In genomic region chr10:110430369-110431273, GRCh38 we compare ENCODE assay signal across 19 cellular contexts.
DNase-seq lines count a peak whose midpoint lies in the region; ATAC-seq, FAIRE-seq and TF ChIP-seq lines count a peak whose summit lies in the region.
"Had no signal": no experiment of that assay in that cellular context is flagged by ENCODE, and none has a peak within 500 bp of the region (broad histone marks: within the 10 kb centered on the region; RNA-seq: fewer than 3 reads in every experiment).

No MANE protein-coding gene starts in this region.

- no peaks in the 10 kb centered on the region for H3K9me2 ChIP-seq in GM23338 (ENCODE audit: insufficient read depth)

- H3K9me3 ChIP-seq in BLaER1 (no peaks in the 10 kb centered on the region), K562 (replicated peaks; ENCODE audit: control insufficient read depth, insufficient read depth, low read depth, low read length) (no peaks in the 10 kb centered on the region), right lobe of liver (no peaks in the 10 kb centered on the region), thyroid gland (no peaks in the 10 kb centered on the region)
- H3K9me3 ChIP-seq: BE2C, esophagus muscularis mucosa had no signal

- H2AFZ ChIP-seq in GM23338 (peak overlapping the region; percentile 23; the same call in 1 of the 2 replicates), K562 (ENCODE audit: low read depth, low read length) (no peak overlapping the region)

- CTCF ChIA-PET in K562 (lab: Yijun Ruan, JAX; ENCODE audit: low intra/inter-chr PET ratio) = no interaction called here

- peaks cover 17% of the 10 kb centered on the region for H3K4me1 Mint-ChIP-seq in GM23338

- no peaks in the 10 kb centered on the region for H3K36me3 ChIP-seq in BLaER1
- H3K36me3 ChIP-seq in GM23338 (ENCODE audit: insufficient read depth) = no peaks in the 10 kb centered on the region
- H3K36me3 ChIP-seq in K562 (ENCODE audit: control insufficient read depth, insufficient read depth, low read length) = no peaks in the 10 kb centered on the region
- H3K36me3 ChIP-seq in right lobe of liver = no peaks in the 10 kb centered on the region
- no peaks in the 10 kb centered on the region for H3K36me3 ChIP-seq in thyroid gland
- H3K36me3 ChIP-seq: BE2C, esophagus muscularis mucosa had no signal

- no peaks in the 10 kb centered on the region for H3K9me3 Mint-ChIP-seq in GM23338

- no peak overlapping the region for H3K4me3 Mint-ChIP-seq in GM23338
- H3K4me3 Mint-ChIP-seq: activated CD8-positive, alpha-beta T cell treated with anti-CD3 and anti-CD28 coated beads for 36 hours; naive B cell had no signal

- no peaks in the 10 kb centered on the region for H3K36me3 Mint-ChIP-seq in GM23338 (ENCODE audit: low read depth)
- H3K36me3 Mint-ChIP-seq: naive B cell had no signal

- H3K9me1 ChIP-seq in K562 (ENCODE audit: control insufficient read depth, insufficient read depth, low read length) = no peaks in the 10 kb centered on the region

- in situ Hi-C loops in K562 (cut with MboI) = no loop called here

- DNase-seq in GM23338 (ENCODE audit: low spot score) (no peak), K562 (ENCODE audit: extremely low read depth in 1 of 4, low spot score in 3 of 4) (no peak), right lobe of liver (no peak), NCI-H1930 (lab: John Stamatoyannopoulos, UW) (no peak), thyroid gland (no peak)
- no peak for DNase-seq in stimulated activated CD4-positive, alpha-beta T cell treated with anti-CD3 and anti-CD28 coated beads, Interleukin-2, amount 100 ng/mL, for 48 hours
- DNase-seq: activated CD8-positive, alpha-beta T cell treated with anti-CD3 and anti-CD28 coated beads for 36 hours; BE2C; DMS79; left cardiac atrium; MM.1S; naive B cell; NCI-H2029; NCI-H510A treated with DMSO at 0.1 percent for 48 hours; stimulated activated CD4-positive, alpha-beta T cell treated with anti-CD3 and anti-CD28 coated beads, Interleukin-15, amount 100 ng/mL, for 24 hours had no signal

- no peak overlapping the region for H3K4me3 ChIP-seq in BLaER1
- H3K4me3 ChIP-seq in GM23338 = no peak overlapping the region
- H3K4me3 ChIP-seq in K562 = no peak overlapping the region
- H3K4me3 ChIP-seq in right lobe of liver = no peak overlapping the region
- H3K4me3 ChIP-seq in thyroid gland (replicated peaks in 1 of 3) = no peak overlapping the region
- H3K4me3 ChIP-seq: esophagus muscularis mucosa had no signal

- POLR2A ChIA-PET in K562 (lab: Yijun Ruan, JAX) = interaction anchor here (0.9 kb wide), 1 partner anchor 13 kb away, joined by 4 read pairs; no protein-coding TSS in a partner anchor

- no TSS peak for BruUV-seq in K562 (replicated peaks; lab: Mats Ljungman, UMichigan)

- H3K79me2 ChIP-seq in GM23338 (replicated peaks; ENCODE audit: insufficient read depth) (no peaks in the 10 kb centered on the region), K562 (ENCODE audit: control insufficient read depth, insufficient read depth, low read length) (no peaks in the 10 kb centered on the region)

- H3K9ac ChIP-seq in BLaER1 = no peak overlapping the region
- no peak overlapping the region for H3K9ac ChIP-seq in K562 (ENCODE audit: insufficient read depth in 1 of 2, low read depth in 2 of 2, low read length in 2 of 2)

- intact Hi-C loops in K562 (cut with micrococcal nuclease) = no loop called here
- intact Hi-C loops in right lobe of liver (cut with DNase I) = no loop called here
- intact Hi-C loops in thyroid gland (cut with DNase I) = no loop called here

- TF ChIP-seq CTCF in GM23338 (conservative IDR thresholded peaks at IDR 0.05; ENCODE audit: low read depth in 2 of 2) (no peak), K562 (IDR thresholded peaks at IDR 0.05 in 2 of 3, conservative IDR thresholded peaks at IDR 0.05 in 1 of 3; ENCODE audit: insufficient read depth in 2 of 3, low read depth in 1 of 3, low read length in 3 of 3) (no peak), right lobe of liver (IDR thresholded peaks at IDR 0.05) (no peak), thyroid gland (IDR thresholded peaks at IDR 0.05) (no peak)

- H4K20me1 ChIP-seq in BLaER1 (no peaks in the 10 kb centered on the region), GM23338 (replicated peaks; ENCODE audit: insufficient read depth) (no peaks in the 10 kb centered on the region), K562 (replicated peaks; ENCODE audit: control insufficient read depth, insufficient read depth, low read length) (no peaks in the 10 kb centered on the region)

- TF ChIP-seq EP300 in K562 (IDR thresholded peaks at IDR 0.05; ENCODE audit: low read length) = no peak

- H3K27me3 ChIP-seq in BLaER1 (no peaks in the 10 kb centered on the region), GM23338 (ENCODE audit: insufficient read depth) (no peaks in the 10 kb centered on the region), K562 (ENCODE audit: control insufficient read depth in 2 of 2, insufficient read depth in 2 of 2, low read length in 2 of 2) (no peaks in the 10 kb centered on the region), right lobe of liver (no peaks in the 10 kb centered on the region), thyroid gland (no peaks in the 10 kb centered on the region)
- H3K27me3 ChIP-seq: BE2C, esophagus muscularis mucosa had no signal

- peaks cover 5% of the 10 kb centered on the region for H3K27me3 Mint-ChIP-seq in GM23338 (ENCODE audit: insufficient read depth, low read depth, poor library complexity)
- H3K27me3 Mint-ChIP-seq: activated CD8-positive, alpha-beta T cell treated with anti-CD3 and anti-CD28 coated beads for 36 hours had no signal

- H3K4me1 ChIP-seq in BLaER1 = peaks cover 41% of the 10 kb centered on the region
- H3K4me1 ChIP-seq in GM23338 (ENCODE audit: insufficient read depth) = peaks cover 7% of the 10 kb centered on the region; the same call in 1 of the 2 replicates
- peaks cover 0 to 22% of the 10 kb centered on the region in 2 experiments; a peak in 4 of 5 replicates for H3K4me1 ChIP-seq in K562 (replicated peaks in 1 of 2; ENCODE audit: control insufficient read depth in 2 of 2, insufficient read depth in 2 of 2, low read length in 2 of 2)
- H3K4me1 ChIP-seq in right lobe of liver = peaks cover 0 to 15% (median 0%) of the 10 kb centered on the region in 4 donors
- H3K4me1 ChIP-seq in thyroid gland = peaks cover 0 to 17% of the 10 kb centered on the region in 2 donors
- H3K4me1 ChIP-seq: BE2C, esophagus muscularis mucosa had no signal

- TF ChIP-seq POLR2A in K562 (conservative IDR thresholded peaks at IDR 0.05) (no peak), right lobe of liver (IDR thresholded peaks at IDR 0.05) (no peak), thyroid gland (IDR thresholded peaks at IDR 0.05) (no peak)

- no peak for FAIRE-seq in K562 (lab: Jason Lieb, UNC)
- FAIRE-seq: TTC549 had no signal

- H3K4me2 ChIP-seq in BLaER1 (peak overlapping the region; percentile 70), GM23338 (no peak overlapping the region), K562 (ENCODE audit: insufficient read depth, low read length) (no peak overlapping the region)

- no peaks in the 10 kb centered on the region for H3F3A ChIP-seq in GM23338 (replicated peaks; ENCODE audit: low read depth)

- H3K27ac Mint-ChIP-seq in GM23338 = no peak overlapping the region
- H3K27ac Mint-ChIP-seq: naive B cell had no signal

- ATAC-seq in GM23338 (no peak), K562 (peak; percentile 55), right lobe of liver (peak; percentile 57 to 83 (median 66)), HG03442 (IDR thresholded peaks at IDR 0.05; ENCODE audit: unreplicated experiment) (no peak)
- ATAC-seq: activated CD8-positive, alpha-beta T cell treated with anti-CD3 and anti-CD28 coated beads for 36 hours; left cardiac atrium had no signal

- WGBS in K562 (ENCODE audit: insufficient coverage, low coverage, missing lambda C conversion rate) = 27% methylated on average over 11 of the region's 13 CpGs
- 58% methylated on average over 7 of the region's 13 CpGs for WGBS in right lobe of liver (ENCODE audit: insufficient coverage, low coverage, low lambda C conversion rate, missing lambda C conversion rate)
- WGBS in thyroid gland, 2 donors = 78 to 80% methylated on average over 10 of the region's 13 CpGs

- H3K27ac ChIP-seq in BLaER1 = no peak overlapping the region
- H3K27ac ChIP-seq in GM23338 (ENCODE audit: low read depth) = no peak overlapping the region
- H3K27ac ChIP-seq in K562 (ENCODE audit: extremely low read depth, low read depth, low read length) = no peak overlapping the region
- H3K27ac ChIP-seq in right lobe of liver = no peak overlapping the region
- no peak overlapping the region for H3K27ac ChIP-seq in thyroid gland
- H3K27ac ChIP-seq: esophagus muscularis mucosa had no signal

- TF ChIP-seq RAD21 in K562 (CRISPR knock-in tag; conservative IDR thresholded peaks at IDR 0.05 in 1 of 2, IDR thresholded peaks at IDR 0.05 in 1 of 2) = no peak

TF ChIP-seq in GM23338, 12 proteins besides CTCF, POLR2A, EP300 and RAD21 (continues in another document):
- TF ChIP-seq ETS1 (IDR thresholded peaks at IDR 0.05) (no peak), POLR2AphosphoS5 (IDR thresholded peaks at IDR 0.05; ENCODE audit: low read depth) (no peak), CREB1 (CRISPR knock-in tag; IDR thresholded peaks at IDR 0.05; ENCODE audit: low read depth) (no peak), ZNF114 (CRISPR knock-in tag; IDR thresholded peaks at IDR 0.05) (no peak), EZH2 (IDR thresholded peaks at IDR 0.05; ENCODE audit: low read depth, unreplicated experiment) (no peak)

TF ChIP-seq in K562, 482 proteins besides CTCF, POLR2A, EP300 and RAD21 (continues in another document):
- TF ChIP-seq NEUROD1 (IDR thresholded peaks at IDR 0.05; ENCODE audit: borderline replicate concordance, low read depth, low read length, partially characterized antibody) (no peak), RBM17 (IDR thresholded peaks at IDR 0.05; ENCODE audit: borderline replicate concordance, low read depth, low read length) (no peak), CEBPG (CRISPR knock-in tag; IDR thresholded peaks at IDR 0.05) (peak; percentile 74), CEBPG (tag; conservative IDR thresholded peaks at IDR 0.05 in 1 of 2, IDR thresholded peaks at IDR 0.05 in 1 of 2) (peak; percentile 53 to 71; a peak in 2 of 4 replicates), NUFIP1 (IDR thresholded peaks at IDR 0.05; ENCODE audit: partially characterized antibody) (no peak), NONO (IDR thresholded peaks at IDR 0.05; ENCODE audit: low read depth in 2 of 2, low read length in 1 of 2) (no peak), GATA2 (CRISPR knock-in tag; IDR thresholded peaks at IDR 0.05) (no peak), ATF3 (IDR thresholded peaks at IDR 0.05) (peak; percentile 67; the same call in 1 of the 2 replicates), ATF3 (CRISPR knock-in tag; conservative IDR thresholded peaks at IDR 0.05) (no peak)

Comparison
In these comparisons a context has a peak if more than half of its experiments do, and no peak if none do; other contexts are left out.
1. ATAC-seq: peak in K562 (single experiment) and right lobe of liver (4 of 4); none in GM23338 (single experiment) and HG03442 (single experiment).